ENCODE assay signal across 2 cellular contexts in the genomic region with DNA sequence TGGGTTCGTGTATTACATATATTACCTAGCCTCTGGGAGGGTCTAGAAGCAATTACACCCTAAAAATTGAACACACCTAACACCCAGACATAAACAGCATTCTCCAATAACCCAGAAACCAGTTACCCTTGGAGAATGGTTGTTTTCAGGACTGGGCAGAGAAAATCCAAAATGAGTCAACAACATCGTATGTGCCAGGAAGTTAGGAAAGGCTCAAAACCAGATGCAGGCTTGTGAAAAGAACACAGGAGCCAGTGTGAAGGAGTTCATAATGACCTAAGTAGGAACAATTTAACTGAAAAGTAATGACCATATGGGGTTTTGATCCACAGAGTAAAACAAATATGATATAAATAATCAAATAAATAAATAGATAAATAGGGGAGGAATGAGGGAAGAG.
TF ChIP-seq lines count a peak whose summit lies in the region.

No MANE protein-coding gene starts in this region.

TF ChIP-seq in IMR-90, 13 proteins besides CTCF, POLR2A, EP300 and RAD21:
- 0 out of 2 replicates have a peak, but pooled peaks have one; percentile 19 for TF ChIP-seq CEBPB (IDR thresholded peaks at IDR 0.05; ENCODE audit: low read depth, low read length)
- TF ChIP-seq RCOR1 (IDR thresholded peaks at IDR 0.05; ENCODE audit: insufficient replicate concordance, low read length): no peak

TF ChIP-seq in K562, 482 proteins besides CTCF, POLR2A, EP300 and RAD21:
- TF ChIP-seq BRCA1 (IDR thresholded peaks at IDR 0.05) (no peak), BRCA1 (CRISPR knock-in tag; IDR thresholded peaks at IDR 0.05) (no peak), YBX1 (IDR thresholded peaks at IDR 0.05) (no peak), HEY1 (CRISPR knock-in tag; IDR thresholded peaks at IDR 0.05; ENCODE audit: borderline replicate concordance) (no peak), TCF3 (CRISPR knock-in tag; IDR thresholded peaks at IDR 0.05) (no peak), ZNF699 (CRISPR knock-in tag; IDR thresholded peaks at IDR 0.05; ENCODE audit: insufficient replicate concordance) (no peak), FIP1L1 (IDR thresholded peaks at IDR 0.05; ENCODE audit: low read depth, low read length, poor library complexity, severe bottlenecking) (no peak), TAL1 (IDR thresholded peaks at IDR 0.05) (no peak), SAFB (IDR thresholded peaks at IDR 0.05; ENCODE audit: borderline replicate concordance, low read depth, low read length) (no peak), CCAR2 (IDR thresholded peaks at IDR 0.05; ENCODE audit: low read depth, low read length) (no peak), RBM34 (IDR thresholded peaks at IDR 0.05; ENCODE audit: borderline replicate concordance, insufficient read depth, low read length) (no peak), MCM3 (IDR thresholded peaks at IDR 0.05) (no peak), MBD2 (IDR thresholded peaks at IDR 0.05; ENCODE audit: borderline replicate concordance, low read depth) (no peak), NCOA6 (IDR thresholded peaks at IDR 0.05) (no peak), ERF (CRISPR knock-in tag; IDR thresholded peaks at IDR 0.05) (no peak), KDM2B (CRISPR knock-in tag; IDR thresholded peaks at IDR 0.05) (no peak)
- TF ChIP-seq, protein P1, sequence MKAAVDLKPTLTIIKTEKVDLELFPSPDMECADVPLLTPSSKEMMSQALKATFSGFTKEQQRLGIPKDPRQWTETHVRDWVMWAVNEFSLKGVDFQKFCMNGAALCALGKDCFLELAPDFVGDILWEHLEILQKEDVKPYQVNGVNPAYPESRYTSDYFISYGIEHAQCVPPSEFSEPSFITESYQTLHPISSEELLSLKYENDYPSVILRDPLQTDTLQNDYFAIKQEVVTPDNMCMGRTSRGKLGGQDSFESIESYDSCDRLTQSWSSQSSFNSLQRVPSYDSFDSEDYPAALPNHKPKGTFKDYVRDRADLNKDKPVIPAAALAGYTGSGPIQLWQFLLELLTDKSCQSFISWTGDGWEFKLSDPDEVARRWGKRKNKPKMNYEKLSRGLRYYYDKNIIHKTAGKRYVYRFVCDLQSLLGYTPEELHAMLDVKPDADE (conservative IDR thresholded peaks at IDR 0.05; ENCODE audit: control insufficient read depth, low read depth, low read length): no peak
- TF ChIP-seq, protein P2, sequence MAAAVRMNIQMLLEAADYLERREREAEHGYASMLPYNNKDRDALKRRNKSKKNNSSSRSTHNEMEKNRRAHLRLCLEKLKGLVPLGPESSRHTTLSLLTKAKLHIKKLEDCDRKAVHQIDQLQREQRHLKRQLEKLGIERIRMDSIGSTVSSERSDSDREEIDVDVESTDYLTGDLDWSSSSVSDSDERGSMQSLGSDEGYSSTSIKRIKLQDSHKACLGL (CRISPR knock-in tag; IDR thresholded peaks at IDR 0.05; ENCODE audit: borderline replicate concordance, poor library complexity, severe bottlenecking): no peak
- TF ChIP-seq, protein P3, sequence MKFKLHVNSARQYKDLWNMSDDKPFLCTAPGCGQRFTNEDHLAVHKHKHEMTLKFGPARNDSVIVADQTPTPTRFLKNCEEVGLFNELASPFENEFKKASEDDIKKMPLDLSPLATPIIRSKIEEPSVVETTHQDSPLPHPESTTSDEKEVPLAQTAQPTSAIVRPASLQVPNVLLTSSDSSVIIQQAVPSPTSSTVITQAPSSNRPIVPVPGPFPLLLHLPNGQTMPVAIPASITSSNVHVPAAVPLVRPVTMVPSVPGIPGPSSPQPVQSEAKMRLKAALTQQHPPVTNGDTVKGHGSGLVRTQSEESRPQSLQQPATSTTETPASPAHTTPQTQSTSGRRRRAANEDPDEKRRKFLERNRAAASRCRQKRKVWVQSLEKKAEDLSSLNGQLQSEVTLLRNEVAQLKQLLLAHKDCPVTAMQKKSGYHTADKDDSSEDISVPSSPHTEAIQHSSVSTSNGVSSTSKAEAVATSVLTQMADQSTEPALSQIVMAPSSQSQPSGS (CRISPR knock-in tag; IDR thresholded peaks at IDR 0.05): no peak
